In the genomic region with DNA sequence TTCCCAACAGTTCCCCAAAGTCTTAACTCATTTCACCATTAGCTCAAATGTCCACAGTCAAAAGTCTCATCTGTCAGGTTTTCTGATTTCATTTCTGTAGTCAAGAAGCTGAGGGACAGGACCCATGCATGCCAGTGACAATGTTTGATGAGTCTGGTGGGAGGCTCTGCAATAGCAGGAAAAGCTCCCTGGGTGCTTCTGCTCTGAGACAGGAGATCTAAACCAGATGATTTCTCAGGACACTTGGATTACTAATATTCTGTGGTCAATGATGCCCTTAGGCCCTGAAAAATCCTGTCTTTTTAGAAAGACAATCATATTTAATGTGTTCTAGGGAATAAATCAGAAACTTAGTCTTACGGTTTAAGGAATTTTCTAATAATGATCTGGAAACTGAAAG, we compare ENCODE assay signal across 21 cellular contexts. TPM values are rescaled to one million over a fixed set of nuclear protein-coding genes. Genes with fewer than 3 reads are reported as not detected.
DNase-seq lines count a peak whose midpoint lies in the region; ATAC-seq lines count a peak whose summit lies in the region.
"Had no signal": no experiment of that assay in that cellular context is flagged by ENCODE, and none has a peak within 500 bp of the region (broad histone marks: within the 10 kb centered on the region; RNA-seq: fewer than 3 reads in every experiment).

No MANE protein-coding gene starts in this region.

- H3K27me3 ChIP-seq in ACC112 (ENCODE audit: insufficient read depth, low read length): no peaks in the 10 kb centered on the region
- H3K27me3 ChIP-seq: SJCRH30 had no signal

- no peaks in the 10 kb centered on the region for H3K27me3 Mint-ChIP-seq in activated CD4-positive, alpha-beta T cell treated with anti-CD3 and anti-CD28 coated beads, Interleukin-2, amount 10 ng/mL, durations not matched to agents 7 days and 5 days
- H3K27me3 Mint-ChIP-seq in activated T-helper 17 cell treated with anti-CD3 and anti-CD28 coated beads, Interleukin-2, amount 50 U/mL, for 72 hours: peaks cover 3% of the 10 kb centered on the region

- DNase-seq in activated CD4-positive, alpha-beta T cell treated with anti-CD3 and anti-CD28 coated beads, Interleukin-2, amount 10 ng/mL, durations not matched to agents 7 days and 5 days: no peak
- DNase-seq in activated CD4-positive, alpha-beta T cell treated with anti-CD3 and anti-CD28 coated beads, Interleukin-2, amount 50 U/mL, for 1 hour: no peak
- DNase-seq in ELR (ENCODE audit: low read depth) (peak; percentile 6), AML-193 (lab: John Stamatoyannopoulos, UW) (no peak)
- DNase-seq in central memory CD4-positive, alpha-beta T cell: no peak
- DNase-seq: Caco-2, DMS153, KG1, NCI-H1417 treated with DMSO at 0.1 percent for 48 hours, NCI-H1930, NCI-H446, NCI-H748 treated with DMSO at 0.1 percent for 48 hours, OCI-M1, RPMI8226, SJCRH30 had no signal

- CTCF ChIA-PET in activated CD4-positive, alpha-beta T cell treated with anti-CD3 and anti-CD28 coated beads, Interleukin-2, amount 10 ng/mL, durations not matched to agents 7 days and 5 days (lab: Charles Lee): interaction anchor here (1.4 to 1.5 kb wide), 2 partner anchors 8 to 69 kb away, joined by 3 to 4 read pairs; no protein-coding TSS in a partner anchor

- H3K36me3 ChIP-seq in ACC112 (ENCODE audit: insufficient read depth, low read length): no peaks in the 10 kb centered on the region
- H3K36me3 ChIP-seq: SJCRH30 had no signal

- peaks cover 13% of the 10 kb centered on the region for H3K36me3 Mint-ChIP-seq in activated CD4-positive, alpha-beta T cell treated with anti-CD3 and anti-CD28 coated beads, Interleukin-2, amount 10 ng/mL, durations not matched to agents 7 days and 5 days (ENCODE audit: low read depth)
- no peaks in the 10 kb centered on the region for H3K36me3 Mint-ChIP-seq in activated T-helper 17 cell treated with anti-CD3 and anti-CD28 coated beads, Interleukin-2, amount 50 U/mL, for 72 hours (ENCODE audit: low read depth)

- H3K9me3 Mint-ChIP-seq in activated CD4-positive, alpha-beta T cell treated with anti-CD3 and anti-CD28 coated beads, Interleukin-2, amount 10 ng/mL, durations not matched to agents 7 days and 5 days: peaks cover 7% of the 10 kb centered on the region
- no peaks in the 10 kb centered on the region for H3K9me3 Mint-ChIP-seq in activated T-helper 17 cell treated with anti-CD3 and anti-CD28 coated beads, Interleukin-2, amount 50 U/mL, for 72 hours

- no peaks in the 10 kb centered on the region for H3K79me2 ChIP-seq in ACC112 (ENCODE audit: control insufficient read depth, insufficient read depth, low read length, unreplicated experiment)

- H3K4me3 ChIP-seq in ACC112 (ENCODE audit: low read depth, low read length): no peak overlapping the region
- H3K4me3 ChIP-seq: SJCRH30 had no signal

- H3K4me1 Mint-ChIP-seq in activated CD4-positive, alpha-beta T cell treated with anti-CD3 and anti-CD28 coated beads, Interleukin-2, amount 10 ng/mL, durations not matched to agents 7 days and 5 days: peaks cover 41% of the 10 kb centered on the region
- peaks cover 15% of the 10 kb centered on the region for H3K4me1 Mint-ChIP-seq in activated T-helper 17 cell treated with anti-CD3 and anti-CD28 coated beads, Interleukin-2, amount 50 U/mL, for 72 hours

- H3K4me3 Mint-ChIP-seq in activated CD4-positive, alpha-beta T cell treated with anti-CD3 and anti-CD28 coated beads, Interleukin-2, amount 10 ng/mL, durations not matched to agents 7 days and 5 days: no peak overlapping the region
- H3K4me3 Mint-ChIP-seq in activated T-helper 17 cell treated with anti-CD3 and anti-CD28 coated beads, Interleukin-2, amount 50 U/mL, for 72 hours: peak overlapping the region; percentile 8

- H2AFZ ChIP-seq in ACC112 (ENCODE audit: low read length, unreplicated experiment): no peak overlapping the region

- peak; percentile 48 for ATAC-seq in activated T-helper 17 cell treated with anti-CD3 and anti-CD28 coated beads, Interleukin-2, amount 50 U/mL, for 72 hours (replicated peaks)
- ATAC-seq in HG03457 (IDR thresholded peaks at IDR 0.05; ENCODE audit: unreplicated experiment): no peak
- ATAC-seq: HCT116 had no signal

- peak overlapping the region; percentile 87 for H3K27ac Mint-ChIP-seq in activated CD4-positive, alpha-beta T cell treated with anti-CD3 and anti-CD28 coated beads, Interleukin-2, amount 10 ng/mL, durations not matched to agents 7 days and 5 days
- peak overlapping the region; percentile 47 for H3K27ac Mint-ChIP-seq in activated T-helper 17 cell treated with anti-CD3 and anti-CD28 coated beads, Interleukin-2, amount 50 U/mL, for 72 hours

- peak overlapping the region; percentile 88; the same call in 1 of the 2 replicates for H3K27ac ChIP-seq in ACC112 (ENCODE audit: low read depth, low read length)
- H3K27ac ChIP-seq: C4-2B, SJCRH30 had no signal

- H3K4me1 ChIP-seq in ACC112 (ENCODE audit: control insufficient read depth, insufficient read depth, low read length, unreplicated experiment): peaks cover 19% of the 10 kb centered on the region
- H3K4me1 ChIP-seq: Caco-2, SJCRH30 had no signal

- POLR2A ChIA-PET in activated CD4-positive, alpha-beta T cell treated with anti-CD3 and anti-CD28 coated beads, Interleukin-2, amount 10 ng/mL, durations not matched to agents 7 days and 5 days (lab: Charles Lee): no interaction called here

RNA-seq across cellular contexts. Expression of a gene that starts 56.4 kb away (rescaled TPM):
- total RNA-seq in activated CD4-positive, alpha-beta T cell treated with anti-CD3 and anti-CD28 coated beads, Interleukin-2, amount 10 ng/mL, durations not matched to agents 7 days and 5 days: 1 to 10 TPM; 4.8 to 5.8 TPM
- total RNA-seq in activated T-helper 17 cell treated with anti-CD3 and anti-CD28 coated beads, Interleukin-2, amount 50 U/mL, for 72 hours: 10 to 100 TPM; 11.6 to 16.5 TPM
- total RNA-seq: A172, SJCRH30 had no signal
